Comparison of ENCODE assay signal across 8 cellular contexts in genomic region chr6:154276810-154277577, GRCh38.
A peak's percentile ranks its signal among the peaks of the same experiment; 100 is the strongest.
DNase-seq lines count a peak whose midpoint lies in the region; ATAC-seq and FAIRE-seq lines count a peak whose summit lies in the region.

No MANE protein-coding gene starts in this region.

- H3K4me3 ChIP-seq in SJCRH30 = peak overlapping the region; percentile 13

- peaks cover 18% of the 10 kb centered on the region for H3K4me1 ChIP-seq in SJCRH30

- no peaks in the 10 kb centered on the region for H3K27me3 ChIP-seq in SJCRH30

- peak; percentile 51 for DNase-seq in NCI-H510A treated with DMSO at 0.1 percent for 48 hours (lab: John Stamatoyannopoulos, UW)
- DNase-seq in NCI-H510A (lab: John Stamatoyannopoulos, UW) = no peak
- peak; percentile 23 for DNase-seq in LHCN-M2 (ENCODE audit: low read depth)
- DNase-seq in SJCRH30 = peak in 1 of 2 experiments; percentile 70
- peak; percentile 11 for DNase-seq in non-pigmented ciliary epithelial cell (ENCODE audit: low read depth)
- no peak for DNase-seq in HPDE6-E6E7 (ENCODE audit: extremely low spot score)

- no peak overlapping the region for H3K27ac ChIP-seq in SJCRH30

- no peaks in the 10 kb centered on the region for H3K9me3 ChIP-seq in SJCRH30 (replicated peaks)

- FAIRE-seq in endometrium (lab: Jason Lieb, UNC) = peak; percentile 97

- no peaks in the 10 kb centered on the region for H3K36me3 ChIP-seq in SJCRH30

- ATAC-seq in GM21528 (IDR thresholded peaks at IDR 0.05; ENCODE audit: low FRiP score, unreplicated experiment) = peak; percentile 79

Comparison
In these comparisons a context has a peak if more than half of its experiments do, and no peak if none do; other contexts are left out.
1. DNase-seq: peak in NCI-H510A treated with DMSO at 0.1 percent for 48 hours (single experiment), LHCN-M2 (single experiment) and non-pigmented ciliary epithelial cell (single experiment); none in NCI-H510A (single experiment) and HPDE6-E6E7 (single experiment).